9 cellular contexts compared by ENCODE assay signal in genomic region chr5:154860765-154861164, GRCh38. TPM values are rescaled to one million over a fixed set of nuclear protein-coding genes. Genes with fewer than 3 reads are reported as not detected.
DNase-seq lines count a peak whose midpoint lies in the region; ATAC-seq and TF ChIP-seq lines count a peak whose summit lies in the region.
"Had no signal": no experiment of that assay in that cellular context is flagged by ENCODE, and none has a peak within 500 bp of the region (broad histone marks: within the 10 kb centered on the region; RNA-seq: fewer than 3 reads in every experiment).

No MANE protein-coding gene starts in this region.

- no peak for TF ChIP-seq POLR2A in esophagus muscularis mucosa (IDR thresholded peaks at IDR 0.05; ENCODE audit: low read depth)
- TF ChIP-seq POLR2A in spleen (IDR thresholded peaks at IDR 0.05): no peak

- intact Hi-C loops in esophagus muscularis mucosa (cut with DNase I) (no loop called here), spleen (cut with DNase I; ENCODE audit: low total_unique reads) (loop anchor here (5.0 to 10.0 kb wide), 2 partner anchors 74 to 103 kb away; partner anchors contain the start of genes GEMIN5 and LARP1)

- TF ChIP-seq CTCF in SU-DHL-6 (IDR thresholded peaks at IDR 0.05; ENCODE audit: insufficient read depth, low read length, poor library complexity, severe bottlenecking) (no peak), esophagus muscularis mucosa (IDR thresholded peaks at IDR 0.05) (no peak), spleen (IDR thresholded peaks at IDR 0.05 in 8 of 11, conservative IDR thresholded peaks at IDR 0.05 in 3 of 11) (no peak)

- no peak overlapping the region for H2AFZ ChIP-seq in SU-DHL-6 (ENCODE audit: low read depth, low read length, severe bottlenecking)

- DNase-seq in HAP-1 (ENCODE audit: low spot score in 2 of 2): no peak
- no peak for DNase-seq in esophagus muscularis mucosa (ENCODE audit: extremely low spot score)
- DNase-seq in spleen: no peak
- no peak for DNase-seq in ACHN
- no peak for DNase-seq in RPMI8226
- DNase-seq in stimulated activated CD4-positive, alpha-beta T cell treated with anti-CD3 and anti-CD28 coated beads, Interleukin-2, amount 100 ng/mL, for 24 hours: no peak
- DNase-seq: NCI-H1694 treated with DMSO at 0.1 percent for 48 hours had no signal

- peaks cover 23% of the 10 kb centered on the region for H4K20me1 ChIP-seq in SU-DHL-6 (ENCODE audit: low read depth, low read length)

- no peak for TF ChIP-seq EP300 in esophagus muscularis mucosa (IDR thresholded peaks at IDR 0.05)

- H3K4me3 ChIP-seq in HAP-1 (peak overlapping the region; percentile 89), SU-DHL-6 (ENCODE audit: insufficient read depth, low read length, poor library complexity, severe bottlenecking) (peak overlapping the region; percentile 99), esophagus muscularis mucosa (peak overlapping the region; percentile 71 to 87 (median 76)), spleen (peak overlapping the region in 5 of 8 donors; percentile 57 to 88 (median 67))

- H3K9me2 ChIP-seq in SU-DHL-6 (replicated peaks; ENCODE audit: insufficient read depth, low read length): no peaks in the 10 kb centered on the region

- H3K4me1 ChIP-seq in HAP-1 (peaks cover 19% of the 10 kb centered on the region), esophagus muscularis mucosa (peaks cover 35 to 61% (median 55%) of the 10 kb centered on the region in 4 donors), spleen (peaks cover 27 to 78% (median 58%) of the 10 kb centered on the region in 6 donors)

- peaks cover 68% of the 10 kb centered on the region for H3K79me2 ChIP-seq in SU-DHL-6 (ENCODE audit: insufficient read depth, low read length)

- ATAC-seq in GM21526 (IDR thresholded peaks at IDR 0.05; ENCODE audit: low FRiP score, unreplicated experiment): no peak

- H3K27me3 ChIP-seq in HAP-1 (ENCODE audit: low read depth) (no peaks in the 10 kb centered on the region), SU-DHL-6 (ENCODE audit: low read length) (no peaks in the 10 kb centered on the region), esophagus muscularis mucosa (no peaks in the 10 kb centered on the region), spleen (replicated peaks in 1 of 7) (no peaks in the 10 kb centered on the region)

- peak overlapping the region; percentile 84 for H3K4me2 ChIP-seq in SU-DHL-6 (ENCODE audit: low read depth, low read length, poor library complexity, severe bottlenecking)

- peak overlapping the region; percentile 13; the same call in 1 of the 2 replicates for H3K27ac ChIP-seq in SU-DHL-6 (ENCODE audit: low read depth, low read length)
- H3K27ac ChIP-seq in esophagus muscularis mucosa (replicated peaks in 1 of 4): peak overlapping the region; percentile 8 to 97 (median 95)
- H3K27ac ChIP-seq in spleen: peak overlapping the region in 7 of 8 donors; percentile 32 to 100 (median 98)

- in situ Hi-C loops in HAP-1 (cut with MboI; ENCODE audit: low sequenced_read_pairs) (no loop called here), ACHN (cut with HindIII; ENCODE audit: low pct_ligation_motif_present, low pct_unique_long_range_greater_than_20kb, low sequenced_read_pairs) (no loop called here)

- 39% methylated on average over 4 of the region's 4 CpGs for WGBS in esophagus muscularis mucosa
- WGBS in spleen, 5 donors: 5 to 9% (median 8%) methylated on average over 4 of the region's 4 CpGs

- peaks cover 28% of the 10 kb centered on the region for H3K36me3 ChIP-seq in HAP-1 (replicated peaks)
- peaks cover 24% of the 10 kb centered on the region; the same call in 1 of the 2 replicates for H3K36me3 ChIP-seq in SU-DHL-6 (ENCODE audit: low read length)
- peaks cover 18 to 27% (median 23%) of the 10 kb centered on the region in 4 donors for H3K36me3 ChIP-seq in esophagus muscularis mucosa
- H3K36me3 ChIP-seq in spleen: peaks cover 0 to 28% (median 20%) of the 10 kb centered on the region in 6 donors

- peak overlapping the region; percentile 74 for H3K9ac ChIP-seq in SU-DHL-6 (ENCODE audit: low read length)

- H3F3A ChIP-seq in SU-DHL-6 (ENCODE audit: insufficient read depth): peaks cover 10% of the 10 kb centered on the region; the same call in 1 of the 2 replicates

- H3K9me3 ChIP-seq in HAP-1 (no peaks in the 10 kb centered on the region; the same call in 1 of the 2 replicates), SU-DHL-6 (ENCODE audit: insufficient read depth, low read length) (no peaks in the 10 kb centered on the region), esophagus muscularis mucosa (no peaks in the 10 kb centered on the region), spleen (no peaks in the 10 kb centered on the region)

RNA-seq across cellular contexts. Expression of gene CNOT8, which starts 2.3 kb away (rescaled TPM):
- total RNA-seq in esophagus muscularis mucosa (10 to 100 TPM; 41.1 to 72.6 (median 62.2) TPM), spleen (10 to 100 TPM; 63.3 to 93.5 (median 69.6) TPM)
- 10 to 100 TPM; 46.3 to 60.0 (median 48.5) TPM for polyA plus RNA-seq in spleen

RNA-seq across cellular contexts. Expression of gene FAXDC2, which starts 10.4 kb away (rescaled TPM):
- total RNA-seq in esophagus muscularis mucosa: 10 to 100 TPM; 27.6 to 32.1 (median 29.5) TPM
- 10 to 100 TPM in 6 of 7 donors, 1 to 10 TPM in 1; 8.5 to 34.8 (median 25.0) TPM for total RNA-seq in spleen
- polyA plus RNA-seq in spleen: 1 to 10 TPM; 2.3 to 4.6 (median 2.8) TPM

Comparison
In these comparisons a context has a peak if more than half of its experiments do, and no peak if none do; other contexts are left out.
1. H3K27ac ChIP-seq: peak in every context shown above with its lines; median percentile 98 in spleen; 95 in esophagus muscularis mucosa; 13 in SU-DHL-6.